20 cellular contexts compared by ENCODE assay signal in genomic region chr5:93267736-93268135, GRCh38.
"Had no signal": no experiment of that assay in that cellular context is flagged by ENCODE, and none has a peak within 500 bp of the region (broad histone marks: within the 10 kb centered on the region; RNA-seq: fewer than 3 reads in every experiment).

No MANE protein-coding gene starts in this region.

- H3K4me1 ChIP-seq: SJCRH30 had no signal

- H3K36me3 ChIP-seq: MG63, SJCRH30 had no signal

- ATAC-seq: Panc1, PC-3, Right ventricle myocardium inferior, SK-N-SH treated with all-trans-retinoic acid at 6 μM for 48 hours had no signal

- H3K27ac ChIP-seq: RWPE1, SJCRH30 had no signal

- H3K4me3 ChIP-seq: MG63, SJCRH30 had no signal

- DNase-seq: Karpas-422, KG1, MG63, NCI-H1092, NCI-H1105 treated with DMSO at 0.1 percent for 48 hours, NCI-H1436, NCI-H187 treated with DMSO at 0.1 percent for 48 hours, NCI-H2029 treated with DMSO at 0.1 percent for 48 hours, NCI-H2171 treated with DMSO at 0.1 percent for 48 hours, NCI-H345, NCI-H524, NCI-H69, NCI-H774, PC-3, SHP77 treated with DMSO at 0.1 percent for 48 hours, SJCRH30 had no signal

- H3K27me3 ChIP-seq: MG63, SJCRH30 had no signal

- H3K9me3 ChIP-seq: SJCRH30 had no signal
